Comparison of ENCODE assay signal across 33 cellular contexts in genomic region chr2:523698-524270, GRCh38.
"Had no signal": no experiment of that assay in that cellular context is flagged by ENCODE, and none has a peak within 500 bp of the region (broad histone marks: within the 10 kb centered on the region; RNA-seq: fewer than 3 reads in every experiment).

No MANE protein-coding gene starts in this region.

- H3K27me3 ChIP-seq: foreskin keratinocyte, ovary, thyroid gland, upper lobe of left lung had no signal

- H3K27me3 Mint-ChIP-seq: progenitor cell of endocrine pancreas had no signal

- H3K36me3 Mint-ChIP-seq: immature natural killer cell, memory B cell, neural progenitor cell had no signal

- H3K4me3 ChIP-seq: dorsolateral prefrontal cortex, gastroesophageal sphincter, heart right ventricle, lung, neural progenitor cell, ovary, smooth muscle cell, stomach, thyroid gland, upper lobe of left lung had no signal

- H3K9me3 ChIP-seq: gastroesophageal sphincter, ovary, stomach, thyroid gland, upper lobe of left lung had no signal

- H3K4me1 Mint-ChIP-seq: endodermal cell, immature natural killer cell, nephron had no signal

- H3K4me1 ChIP-seq: foreskin keratinocyte, gastroesophageal sphincter, heart right ventricle, stomach, upper lobe of left lung had no signal

- ATAC-seq: esophagus mucosa; foreskin keratinocyte; gastroesophageal sphincter; heart right ventricle; naive thymus-derived CD4-positive, alpha-beta T cell; sciatic nerve had no signal

- H3K4me2 ChIP-seq: neural progenitor cell, smooth muscle cell had no signal

- H3K9ac ChIP-seq: neural progenitor cell had no signal

- H3K36me3 ChIP-seq: gastroesophageal sphincter, heart right ventricle, neural progenitor cell, ovary, stomach, thyroid gland, upper lobe of left lung had no signal

- H3K27ac Mint-ChIP-seq: endodermal cell; memory B cell; naive thymus-derived CD4-positive, alpha-beta T cell; nephron; progenitor cell of endocrine pancreas had no signal

- H3K27ac ChIP-seq: dorsolateral prefrontal cortex, epithelial cell of prostate, foreskin keratinocyte, gastroesophageal sphincter, heart right ventricle, neural progenitor cell, ovary, stomach, thyroid gland, upper lobe of left lung had no signal

- FAIRE-seq: colon, keratinocyte, urothelium cell line had no signal

- H3K4me3 Mint-ChIP-seq: endodermal cell; immature natural killer cell; memory B cell; naive thymus-derived CD4-positive, alpha-beta T cell; nephron had no signal

- H2AFZ ChIP-seq: neural progenitor cell had no signal

- DNase-seq: central memory CD4-positive, alpha-beta T cell; dorsolateral prefrontal cortex; effector CD4-positive, alpha-beta T cell; endodermal cell; heart right ventricle; hippocampal formation; immature natural killer cell; midbrain; naive thymus-derived CD4-positive, alpha-beta T cell; nucleus accumbens; ovary; stimulated activated CD4-positive, alpha-beta T cell treated with anti-CD3 and anti-CD28 coated beads, Interleukin-12 subunit alpha, Interleukin-12 subunit beta, amount 100 ng/mL, for 4 hours; stimulated activated CD4-positive, alpha-beta T cell treated with anti-CD3 and anti-CD28 coated beads, Interleukin-1b, Interleukin-23, amount 100 ng/mL, for 48 hours; stimulated activated CD4-positive, alpha-beta T cell treated with anti-CD3 and anti-CD28 coated beads, Interleukin-4, amount 100 ng/mL, for 1 hour; stimulated activated CD8-positive, alpha-beta memory T cell treated with anti-CD3 and anti-CD28 coated beads, Interleukin-4, amount 100 ng/mL, for 48 hours; stimulated activated naive CD4-positive, alpha-beta T cell treated with Interleukin-2 at 50 U/mL for 16 hours; stomach; thyroid gland; upper lobe of left lung had no signal

- H3K9me3 Mint-ChIP-seq: endodermal cell; immature natural killer cell; naive thymus-derived CD4-positive, alpha-beta T cell; nephron had no signal
